Comparison of ENCODE assay signal across 8 cellular contexts in the genomic region with DNA sequence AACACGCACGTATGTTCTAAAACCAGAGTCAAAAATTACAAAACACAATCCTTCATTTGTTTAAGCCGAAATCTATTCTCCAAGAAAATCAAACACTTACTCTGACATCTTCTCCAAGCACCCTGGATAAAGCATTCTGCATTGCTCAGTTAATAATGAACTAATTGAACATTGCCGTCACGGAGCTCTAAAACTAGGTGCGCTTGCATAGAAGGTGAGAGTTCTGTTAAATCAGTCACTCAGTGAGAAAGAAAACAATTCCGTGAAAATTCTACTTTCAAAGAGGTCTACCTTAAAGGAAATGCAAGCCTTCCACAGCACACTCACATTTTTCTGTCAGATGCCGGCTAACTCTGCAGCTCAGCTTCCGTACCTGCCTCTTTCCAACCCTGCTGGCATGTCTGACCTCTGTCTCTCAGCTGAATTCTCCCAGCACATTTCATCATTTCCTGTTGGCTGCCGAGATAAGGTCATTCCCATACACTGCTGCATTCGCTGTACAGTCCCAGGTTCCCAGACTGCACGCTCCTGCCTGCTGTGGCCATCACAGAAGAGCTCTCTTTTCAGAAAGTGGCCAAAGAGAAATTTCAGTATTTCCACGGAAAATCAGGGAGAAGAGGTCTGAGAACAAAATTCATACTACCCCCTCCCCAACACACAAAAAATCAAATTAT. TPM values are rescaled to one million over a fixed set of nuclear protein-coding genes. Genes with fewer than 3 reads are reported as not detected.
DNase-seq lines count a peak whose midpoint lies in the region; ATAC-seq and TF ChIP-seq lines count a peak whose summit lies in the region.

No MANE protein-coding gene starts in this region.

- intact Hi-C loops in body of pancreas (cut with DNase I): no loop called here
- intact Hi-C loops in left lung (cut with DNase I): no loop called here

- peak overlapping the region; percentile 55 for H3K4me3 ChIP-seq in LNCaP clone FGC (ENCODE audit: low read depth, low read length)
- no peak overlapping the region for H3K4me3 ChIP-seq in body of pancreas
- peak overlapping the region in 1 of 2 donors; percentile 27 for H3K4me3 ChIP-seq in left lung
- H3K4me3 ChIP-seq in thymus (ENCODE audit: low read length): no peak overlapping the region

- TF ChIP-seq POLR2A in body of pancreas (IDR thresholded peaks at IDR 0.05): peak in 2 of 3 donors; percentile 57 to 72

- ATAC-seq in body of pancreas (peak; percentile 94), left lung (peak; percentile 59), GM18520 (IDR thresholded peaks at IDR 0.05; ENCODE audit: unreplicated experiment) (no peak)

- TF ChIP-seq CTCF in LNCaP clone FGC (IDR thresholded peaks at IDR 0.05; ENCODE audit: control insufficient read depth, extremely low read depth, insufficient read depth) (no peak), body of pancreas (IDR thresholded peaks at IDR 0.05) (peak in 4 of 7 experiments; percentile 4 to 22 (median 14)), left lung (IDR thresholded peaks at IDR 0.05) (no peak)

- H3K27me3 ChIP-seq in body of pancreas (no peaks in the 10 kb centered on the region), left lung (no peaks in the 10 kb centered on the region), thymus (ENCODE audit: control insufficient read depth, insufficient read depth) (no peaks in the 10 kb centered on the region)

- peak overlapping the region; percentile 39 to 87 (median 77) for H3K27ac ChIP-seq in body of pancreas
- H3K27ac ChIP-seq in left lung: peak overlapping the region; percentile 68 to 75
- peak overlapping the region; percentile 58 for H3K27ac ChIP-seq in thymus (ENCODE audit: low read depth)

- 8 to 12% methylated on average over 13 of the region's 13 CpGs for WGBS in body of pancreas, 2 donors
- 53% methylated on average over 13 of the region's 13 CpGs for WGBS in thymus

- H3K36me3 ChIP-seq in body of pancreas (replicated peaks in 1 of 2; ENCODE audit: insufficient read depth in 1 of 2, low read depth in 2 of 2) (no peaks in the 10 kb centered on the region), left lung (no peaks in the 10 kb centered on the region), thymus (ENCODE audit: control insufficient read depth, insufficient read depth) (no peaks in the 10 kb centered on the region)

- peak; percentile 57 for DNase-seq in CD1c-positive myeloid dendritic cell (ENCODE audit: extremely low spot score)
- peak; percentile 84 for DNase-seq in LNCaP clone FGC (ENCODE audit: low read depth)
- DNase-seq in body of pancreas: peak; percentile 74 to 89 (median 86)
- peak in 1 of 2 donors; percentile 59 for DNase-seq in left lung
- no peak for DNase-seq in GM19240 (ENCODE audit: insufficient read length, low spot score)
- no peak for DNase-seq in NCI-H146 treated with DMSO at 0.1 percent for 48 hours (lab: John Stamatoyannopoulos, UW; ENCODE audit: unreplicated experiment)

- H3K4me1 ChIP-seq in body of pancreas: peaks cover 77% of the 10 kb centered on the region
- H3K4me1 ChIP-seq in left lung: peaks cover 22 to 74% of the 10 kb centered on the region in 2 donors
- H3K4me1 ChIP-seq in thymus (ENCODE audit: control insufficient read depth, insufficient read depth, low read length): no peaks in the 10 kb centered on the region

- H3K9me3 ChIP-seq in body of pancreas (no peaks in the 10 kb centered on the region), left lung (no peaks in the 10 kb centered on the region), thymus (ENCODE audit: control insufficient read depth) (no peaks in the 10 kb centered on the region)

RNA-seq across cellular contexts. Expression of a gene that starts 55.3 kb away (rescaled TPM):
- total RNA-seq in body of pancreas (100 to 1,000 TPM; 117 to 118 TPM), left lung (100 to 1,000 TPM; 119 to 149 TPM)
- 36.0 TPM for polyA plus RNA-seq in thymus

Comparison
In these comparisons a context has a peak if more than half of its experiments do, and no peak if none do; other contexts are left out.
1. DNase-seq: peak in CD1c-positive myeloid dendritic cell (single experiment), LNCaP clone FGC (single experiment) and body of pancreas (4 of 4); none in GM19240 (single experiment) and NCI-H146 treated with DMSO at 0.1 percent for 48 hours (single experiment).
2. CTCF ChIP-seq: peak in body of pancreas (4 of 7); none in LNCaP clone FGC (single experiment) and left lung (0 of 2).
3. Peak in every context shown above with its lines, with median percentiles within 50 percentile points of each other: H3K27ac ChIP-seq.